In genomic region chr19:13102416-13102665, GRCh38 we compare ENCODE assay signal across 9 cellular contexts. TPM values are rescaled to one million over a fixed set of nuclear protein-coding genes. Genes with fewer than 3 reads are reported as not detected.
DNase-seq lines count a peak whose midpoint lies in the region; ATAC-seq and TF ChIP-seq lines count a peak whose summit lies in the region.
"Had no signal": no experiment of that assay in that cellular context is flagged by ENCODE, and none has a peak within 500 bp of the region (broad histone marks: within the 10 kb centered on the region; RNA-seq: fewer than 3 reads in every experiment).

No MANE protein-coding gene starts in this region.

- H3K27me3 ChIP-seq in ACC112 (ENCODE audit: insufficient read depth, low read length) (no peaks in the 10 kb centered on the region), HCT116 (ENCODE audit: insufficient read depth, low read length) (no peaks in the 10 kb centered on the region), brain microvascular endothelial cell (replicated peaks) (no peaks in the 10 kb centered on the region)

- TSS peak; percentile 39 for BruUV-seq in HCT116 (replicated peaks; lab: Mats Ljungman, UMichigan)

- H3K4me1 ChIP-seq in ACC112 (ENCODE audit: control insufficient read depth, insufficient read depth, low read length, unreplicated experiment) (peaks cover 9% of the 10 kb centered on the region), HCT116 (ENCODE audit: control insufficient read depth in 1 of 2, insufficient read depth in 2 of 2, low read length in 2 of 2) (peaks cover 3 to 38% of the 10 kb centered on the region in 2 experiments; a peak in 3 of 4 replicates), mucosa of descending colon (ENCODE audit: low read depth) (peaks cover 29% of the 10 kb centered on the region)

- H3K36me3 ChIP-seq in ACC112 (ENCODE audit: insufficient read depth, low read length) (no peaks in the 10 kb centered on the region), HCT116 (ENCODE audit: control insufficient read depth in 1 of 2, insufficient read depth in 2 of 2, low read length in 2 of 2) (peaks cover 0 to 1% of the 10 kb centered on the region in 2 experiments; a peak in 1 of 4 replicates), brain microvascular endothelial cell (replicated peaks) (peaks cover 8% of the 10 kb centered on the region), mucosa of descending colon (ENCODE audit: low read depth) (no peaks in the 10 kb centered on the region)

- H3K27ac ChIP-seq in ACC112 (ENCODE audit: low read depth, low read length) (no peak overlapping the region), HCT116 (ENCODE audit: low read depth, low read length) (peak overlapping the region; percentile 16; the same call in 1 of the 2 replicates), brain microvascular endothelial cell (no peak overlapping the region)

- H3K9me3 ChIP-seq in HCT116 (ENCODE audit: control insufficient read depth in 1 of 2, insufficient read depth in 1 of 2, low read depth in 1 of 2, low read length in 2 of 2) (no peaks in the 10 kb centered on the region), mucosa of descending colon (no peaks in the 10 kb centered on the region)

- RAD21 ChIA-PET in HCT116 (lab: Charles Lee; ENCODE audit: low non-redundant PET in 1 of 2, low total read pairs in 2 of 2, uncharacterized antibody in 2 of 2, unreplicated experiment in 2 of 2) = no interaction called here

- no peak for TF ChIP-seq CTCF in HCT116 (IDR thresholded peaks at IDR 0.05 in 2 of 3, conservative IDR thresholded peaks at IDR 0.05 in 1 of 3; ENCODE audit: borderline replicate concordance in 1 of 3, insufficient read depth in 1 of 3, low read depth in 2 of 3, low read length in 2 of 3)
- no peak for TF ChIP-seq CTCF in brain microvascular endothelial cell (IDR thresholded peaks at IDR 0.05; ENCODE audit: low read depth, low read length, missing control alignments)
- no peak for TF ChIP-seq CTCF in mucosa of descending colon (IDR thresholded peaks at IDR 0.05)

- in situ Hi-C loops in brain microvascular endothelial cell (cut with HindIII; ENCODE audit: low pct_ligation_motif_present, low sequenced_read_pairs) = no loop called here

- no peak for TF ChIP-seq POLR2A in HCT116 (IDR thresholded peaks at IDR 0.05; ENCODE audit: borderline replicate concordance, extremely low read depth, insufficient read depth, insufficient read length)

- H3K79me2 ChIP-seq in ACC112 (ENCODE audit: control insufficient read depth, insufficient read depth, low read length, unreplicated experiment) (no peaks in the 10 kb centered on the region), HCT116 (ENCODE audit: insufficient read depth, low read length) (no peaks in the 10 kb centered on the region)

- H2AFZ ChIP-seq in ACC112 (ENCODE audit: low read length, unreplicated experiment) = peak overlapping the region; percentile 7
- H2AFZ ChIP-seq in HCT116 (ENCODE audit: low read depth, low read length, poor library complexity, severe bottlenecking) = no peak overlapping the region

- peak overlapping the region; percentile 44 for H3K9ac ChIP-seq in HCT116 (ENCODE audit: low read length)

- TF ChIP-seq RAD21 in HCT116 (IDR thresholded peaks at IDR 0.05; ENCODE audit: low read depth) = no peak

- H4K20me1 ChIP-seq in HCT116 (ENCODE audit: insufficient read depth) = no peaks in the 10 kb centered on the region

- H3K4me3 ChIP-seq in ACC112 (ENCODE audit: low read depth, low read length) = peak overlapping the region; percentile 56
- peak overlapping the region; percentile 28 to 45 for H3K4me3 ChIP-seq in HCT116 (replicated peaks in 1 of 2; ENCODE audit: low read depth in 1 of 2, low read length in 2 of 2)
- peak overlapping the region; percentile 34 for H3K4me3 ChIP-seq in brain microvascular endothelial cell (ENCODE audit: low read depth, low read length)
- no peak overlapping the region for H3K4me3 ChIP-seq in mucosa of descending colon

- CTCF ChIA-PET in HCT116 (lab: Charles Lee) = no interaction called here

- no peak for DNase-seq in HCT116 (ENCODE audit: low read depth, low spot score)
- no peak for DNase-seq in brain microvascular endothelial cell
- DNase-seq in mucosa of descending colon = no peak
- DNase-seq in NCI-H2171 (lab: John Stamatoyannopoulos, UW) = no peak
- DNase-seq in putamen (ENCODE audit: low spot score) = no peak

- POLR2A ChIA-PET in HCT116 (lab: Charles Lee) = no interaction called here

- H3K9me2 ChIP-seq in HCT116 (ENCODE audit: insufficient read depth) = no peaks in the 10 kb centered on the region

- ATAC-seq in HCT116 = peak; percentile 33; the same call in 1 of the 2 replicates
- peak; percentile 2 for ATAC-seq in mucosa of descending colon
- no peak for ATAC-seq in GM21723 (IDR thresholded peaks at IDR 0.05; ENCODE audit: unreplicated experiment)
- ATAC-seq in HG02610 (IDR thresholded peaks at IDR 0.05; ENCODE audit: unreplicated experiment) = no peak

- intact Hi-C loops in HCT116 (cut with micrococcal nuclease) (no loop called here), mucosa of descending colon (cut with DNase I, micrococcal nuclease) (no loop called here)

- peak overlapping the region; percentile 56 for H3K4me2 ChIP-seq in HCT116 (ENCODE audit: low read length)

TF ChIP-seq in HCT116, 20 proteins besides CTCF, POLR2A, EP300 and RAD21:
- TF ChIP-seq ZFX (IDR thresholded peaks at IDR 0.05) (0 out of 2 replicates have a peak, but pooled peaks have one; percentile 45), REST (IDR thresholded peaks at IDR 0.05; ENCODE audit: low read depth) (no peak)

RNA-seq across cellular contexts. Expression of gene LYL1, which starts 0.3 kb away (rescaled TPM):
- total RNA-seq in HCT116 (2021; ENCODE audit: unreplicated experiment) (2.6 TPM), mucosa of descending colon (1 to 10 TPM; 1.7 to 7.6 (median 4.7) TPM)
- polyA plus RNA-seq in HCT116 (2012) = 1.3 and 1.8 TPM in 2 replicates
- total RNA-seq: LHCN-M2 had no signal

RNA-seq across cellular contexts. Expression of gene TRMT1, which starts 14.2 kb away (rescaled TPM):
- total RNA-seq in HCT116 (2021; ENCODE audit: unreplicated experiment) = 84.4 TPM
- polyA plus RNA-seq in HCT116 (2012) = 69.3 and 80.8 TPM in 2 replicates
- 10 to 100 TPM; 26.6 to 37.9 (median 30.0) TPM for total RNA-seq in mucosa of descending colon

RNA-seq across cellular contexts. Expression of gene NACC1, which starts 15.7 kb away (rescaled TPM):
- 181 TPM for total RNA-seq in HCT116 (2021; ENCODE audit: unreplicated experiment)
- 101 and 119 TPM in 2 replicates for polyA plus RNA-seq in HCT116 (2012)
- total RNA-seq in mucosa of descending colon = 10 to 100 TPM; 42.2 to 58.9 (median 54.1) TPM

RNA-seq across cellular contexts. Expression of gene STX10, which starts 47.8 kb away (rescaled TPM):
- total RNA-seq in HCT116 (2021; ENCODE audit: unreplicated experiment) (149 TPM), mucosa of descending colon (10 to 100 TPM; 48.2 to 59.7 (median 49.3) TPM)
- polyA plus RNA-seq in HCT116 (2012) = 202 and 225 TPM in 2 replicates

RNA-seq across cellular contexts. Expression of gene IER2, which starts 47.9 kb away (rescaled TPM):
- 247 TPM for total RNA-seq in HCT116 (2021; ENCODE audit: unreplicated experiment)
- 284 and 315 TPM in 2 replicates for polyA plus RNA-seq in HCT116 (2012)
- total RNA-seq in mucosa of descending colon = 100 to 1,000 TPM; 101 to 117 (median 112) TPM

Comparison
In these comparisons a context has a peak if more than half of its experiments do, and no peak if none do; other contexts are left out.
1. ATAC-seq: peak in HCT116 (single experiment) and mucosa of descending colon (single experiment); none in GM21723 (single experiment) and HG02610 (single experiment).